ENCODE assay signal across 23 cellular contexts in genomic region chrX:56963377-56963776, GRCh38.
"Had no signal": no experiment of that assay in that cellular context is flagged by ENCODE, and none has a peak within 500 bp of the region (broad histone marks: within the 10 kb centered on the region; RNA-seq: fewer than 3 reads in every experiment).

No MANE protein-coding gene starts in this region.

- H3K36me3 ChIP-seq: ascending aorta, Peyer's patch, SJCRH30 had no signal

- H3K4me1 Mint-ChIP-seq: central memory CD8-positive, alpha-beta T cell had no signal

- H3K27me3 ChIP-seq: body of pancreas, Peyer's patch, SJCRH30 had no signal

- H3K27ac Mint-ChIP-seq: activated CD4-positive, alpha-beta memory T cell treated with anti-CD3 and anti-CD28 coated beads, Interleukin-2, amount 10 ng/mL, durations not matched to agents 7 days and 5 days; activated naive CD4-positive, alpha-beta T cell treated with anti-CD3 and anti-CD28 coated beads, Interleukin-2, amount 50 U/mL, for 24 hours; activated naive CD8-positive, alpha-beta T cell treated with anti-CD3 and anti-CD28 coated beads, Interleukin-2, amount 50 U/mL, for 24 hours had no signal

- ATAC-seq: activated CD4-positive, CD25-positive, alpha-beta regulatory T cell treated with anti-CD3 and anti-CD28 coated beads, Interleukin-2, amount 50 U/mL, for 24 hours; activated naive CD8-positive, alpha-beta T cell treated with anti-CD3 and anti-CD28 coated beads, Interleukin-2, amount 50 U/mL, for 24 hours; body of pancreas; SK-N-SH treated with all-trans-retinoic acid at 6 μM for 48 hours had no signal

- H3K4me3 Mint-ChIP-seq: activated CD4-positive, alpha-beta memory T cell treated with anti-CD3 and anti-CD28 coated beads, Interleukin-2, amount 10 ng/mL, durations not matched to agents 7 days and 5 days; activated naive CD4-positive, alpha-beta T cell treated with anti-CD3 and anti-CD28 coated beads, Interleukin-2, amount 50 U/mL, for 24 hours; activated naive CD8-positive, alpha-beta T cell treated with anti-CD3 and anti-CD28 coated beads, Interleukin-2, amount 50 U/mL, for 24 hours; central memory CD8-positive, alpha-beta T cell had no signal

- H3K4me1 ChIP-seq: ascending aorta, body of pancreas, Peyer's patch, SJCRH30 had no signal

- H3K9me3 ChIP-seq: ascending aorta, body of pancreas, Peyer's patch, SJCRH30 had no signal

- DNase-seq: activated CD4-positive, alpha-beta memory T cell treated with anti-CD3 and anti-CD28 coated beads, Interleukin-2, amount 10 ng/mL, durations not matched to agents 7 days and 5 days; activated CD4-positive, alpha-beta T cell treated with anti-CD3 and anti-CD28 coated beads, Interleukin-2, amount 50 U/mL, for 1 hour; activated CD8-positive, alpha-beta memory T cell treated with anti-CD3 and anti-CD28 coated beads, Interleukin-2, amount 50 U/mL, for 48 hours; activated naive CD8-positive, alpha-beta T cell treated with anti-CD3 and anti-CD28 coated beads, Interleukin-2, amount 50 U/mL, for 24 hours; activated T-cell treated with anti-CD3 and anti-CD28 coated beads, Interleukin-2, amount 50 U/mL, for 1 hour; amniotic stem cell; body of pancreas; NCI-H1105 treated with DMSO at 0.1 percent for 48 hours; NCI-H1436 treated with DMSO at 0.1 percent for 48 hours; NCI-H187; NCI-H2081; NCI-H446; NCI-H524; Peyer's patch; Right ventricle myocardium superior; SJCRH30; SW 1271 had no signal

- H3K9me3 Mint-ChIP-seq: activated naive CD4-positive, alpha-beta T cell treated with anti-CD3 and anti-CD28 coated beads, Interleukin-2, amount 50 U/mL, for 24 hours; activated naive CD8-positive, alpha-beta T cell treated with anti-CD3 and anti-CD28 coated beads, Interleukin-2, amount 50 U/mL, for 24 hours; central memory CD8-positive, alpha-beta T cell had no signal

- H3K27ac ChIP-seq: ascending aorta, body of pancreas, Peyer's patch, RWPE1, SJCRH30 had no signal

- H3K27me3 Mint-ChIP-seq: activated CD4-positive, alpha-beta memory T cell treated with anti-CD3 and anti-CD28 coated beads, Interleukin-2, amount 10 ng/mL, durations not matched to agents 7 days and 5 days; activated naive CD4-positive, alpha-beta T cell treated with anti-CD3 and anti-CD28 coated beads, Interleukin-2, amount 50 U/mL, for 24 hours; activated naive CD8-positive, alpha-beta T cell treated with anti-CD3 and anti-CD28 coated beads, Interleukin-2, amount 50 U/mL, for 24 hours; central memory CD8-positive, alpha-beta T cell had no signal

- H3K4me3 ChIP-seq: ascending aorta, body of pancreas, Peyer's patch, SJCRH30 had no signal
